Comparison of ENCODE assay signal across 8 cellular contexts in the genomic region with DNA sequence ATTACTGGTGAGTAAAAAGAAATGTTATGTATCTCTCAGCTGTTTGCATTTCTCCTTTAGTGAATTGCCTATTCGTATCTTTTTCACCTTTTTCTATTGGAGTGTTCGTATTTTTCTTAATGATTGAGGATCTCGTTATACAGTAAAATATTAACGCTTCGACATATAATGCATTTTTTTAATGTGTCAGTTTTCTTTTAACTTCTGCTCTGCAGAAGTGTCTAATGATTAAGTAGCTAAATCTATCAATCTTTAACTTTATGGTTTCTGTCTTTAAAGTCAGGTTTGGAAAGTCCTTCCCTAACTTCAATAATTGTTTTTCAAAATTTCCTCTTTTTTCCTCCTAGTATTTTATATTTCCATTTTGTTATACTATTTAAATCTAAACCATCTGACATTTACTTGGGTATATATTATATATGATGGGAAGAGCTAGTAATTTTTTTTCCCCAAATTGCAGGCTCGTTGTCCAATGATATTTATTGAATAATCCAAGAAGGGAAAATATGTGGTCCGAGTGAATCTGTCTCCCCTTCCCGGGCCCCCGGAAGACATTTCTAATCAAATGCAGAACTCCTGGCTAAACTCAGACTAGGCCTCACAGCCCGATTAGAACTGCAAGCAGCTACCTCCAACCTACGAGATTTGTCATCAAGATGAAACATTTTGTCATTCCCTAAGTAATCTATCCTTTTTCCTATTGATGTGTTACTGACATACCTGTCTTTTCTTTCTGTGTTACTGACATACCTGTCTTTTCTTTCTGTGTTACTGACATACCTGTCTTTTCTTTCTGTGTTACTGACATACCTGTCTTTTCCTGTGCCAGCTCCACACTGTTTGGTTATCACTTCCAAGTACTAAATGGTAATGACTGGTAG. TPM values are rescaled to one million over a fixed set of nuclear protein-coding genes. Genes with fewer than 3 reads are reported as not detected.
A peak's percentile ranks its signal among the peaks of the same experiment; 100 is the strongest.
DNase-seq lines count a peak whose midpoint lies in the region; ATAC-seq, FAIRE-seq and TF ChIP-seq lines count a peak whose summit lies in the region.

No MANE protein-coding gene starts in this region.

- H3K36me3 Mint-ChIP-seq in mesothelial cell of epicardium, result no peaks in the 10 kb centered on the region

- POLR2A ChIA-PET in GM12878 (lab: Charles Lee), result interaction anchor here (0.6 to 8.7 kb wide), 13 partner anchors 9 to 305 kb away, joined by 3 to 280 read pairs (median 5); partner anchors contain the start of genes MXD1 and PCBP1
- POLR2A ChIA-PET in PC-9 (lab: Charles Lee; ENCODE audit: unreplicated experiment), result no interaction called here

- H3K79me2 ChIP-seq in GM12878 (ENCODE audit: control insufficient read depth, insufficient read depth, low read length), result no peaks in the 10 kb centered on the region; the same call in 1 of the 2 replicates
- H3K79me2 ChIP-seq in PC-9 (ENCODE audit: low read depth), result no peaks in the 10 kb centered on the region

- H3K9me3 Mint-ChIP-seq in mesothelial cell of epicardium, result no peaks in the 10 kb centered on the region

- peak overlapping the region; percentile 90 for H3K9ac ChIP-seq in GM12878 (ENCODE audit: control insufficient read depth, insufficient read depth, low read length)

- H3K4me1 ChIP-seq in GM12878 (ENCODE audit: control insufficient read depth, insufficient read depth, low read length) (peaks cover 38% of the 10 kb centered on the region), PC-9 (replicated peaks; ENCODE audit: insufficient read depth) (peaks cover 15% of the 10 kb centered on the region)

- peak overlapping the region; percentile 53 for H3K4me3 ChIP-seq in GM12878
- no peak overlapping the region for H3K4me3 ChIP-seq in PC-9

- H2AFZ ChIP-seq in GM12878 (ENCODE audit: control insufficient read depth, low read depth, low read length), result peak overlapping the region; percentile 80
- no peak overlapping the region for H2AFZ ChIP-seq in PC-9

- H3K27ac Mint-ChIP-seq in mesothelial cell of epicardium, result peak overlapping the region; percentile 93

- RAD21 ChIA-PET in GM12878 (lab: Charles Lee; ENCODE audit: unreplicated experiment), result interaction anchor here (1.4 to 8.3 kb wide), 11 partner anchors 10 to 191 kb away, joined by 4 to 234 read pairs (median 25); partner anchors contain the start of gene MXD1

- TF ChIP-seq RAD21 in GM12878 (IDR thresholded peaks at IDR 0.05; ENCODE audit: insufficient read depth, low read depth, low read length), result 0 out of 2 replicates have a peak, but pooled peaks have one; percentile 3

- ATAC-seq in GM12878 (peak; percentile 17; the same call in 2 of the 3 replicates), GM18868 (IDR thresholded peaks at IDR 0.05; ENCODE audit: unreplicated experiment) (no peak)

- no peak for TF ChIP-seq EP300 in GM12878 (IDR thresholded peaks at IDR 0.05; ENCODE audit: borderline replicate concordance in 1 of 2, control insufficient read depth in 1 of 2, low read depth in 2 of 2, low read length in 2 of 2)

- H4K20me1 ChIP-seq in GM12878 (ENCODE audit: control insufficient read depth, insufficient read depth), result no peaks in the 10 kb centered on the region
- H4K20me1 ChIP-seq in PC-9 (ENCODE audit: insufficient read depth), result no peaks in the 10 kb centered on the region

- no peak for TF ChIP-seq POLR2A in GM12891 (IDR thresholded peaks at IDR 0.05; ENCODE audit: low read depth, low read length)
- no peak for TF ChIP-seq POLR2A in GM12878 (IDR thresholded peaks at IDR 0.05; ENCODE audit: low read depth, low read length)

- peaks cover 10% of the 10 kb centered on the region; the same call in 1 of the 2 replicates for H3F3A ChIP-seq in PC-9 (ENCODE audit: insufficient read depth, low read depth)

- H3K27me3 ChIP-seq in GM12878 (replicated peaks in 1 of 2; ENCODE audit: control insufficient read depth in 2 of 2, insufficient read depth in 2 of 2, low read length in 1 of 2) (no peaks in the 10 kb centered on the region), PC-9 (ENCODE audit: insufficient read depth, low read depth) (no peaks in the 10 kb centered on the region)

- WGBS in GM12878 (ENCODE audit: insufficient coverage, insufficient replicate concordance, low lambda C conversion rate, missing lambda C conversion rate), result 1% methylated on average over 11 of the region's 11 CpGs

- H3K4me2 ChIP-seq in GM12878 (ENCODE audit: control insufficient read depth, insufficient read depth) (peak overlapping the region; percentile 93), PC-9 (no peak overlapping the region)

- SMC1A ChIA-PET in GM12878 (lab: Charles Lee; ENCODE audit: uncharacterized antibody, unreplicated experiment), result interaction anchor here (0.6 to 11.3 kb wide), 17 partner anchors 10 to 196 kb away, joined by 3 to 181 read pairs (median 8); partner anchors contain the start of genes MXD1 and PCBP1

- H3K4me3 Mint-ChIP-seq in mesothelial cell of epicardium, result peak overlapping the region; percentile 52

- H3K4me1 Mint-ChIP-seq in mesothelial cell of epicardium, result peaks cover 43% of the 10 kb centered on the region

- H3K27ac ChIP-seq in GM12878 (ENCODE audit: control insufficient read depth, insufficient read depth) (peak overlapping the region; percentile 97), PC-9 (no peak overlapping the region)

- no peak for FAIRE-seq in GM12891 (lab: Jason Lieb, UNC)
- peak; percentile 13 for FAIRE-seq in GM12878 (lab: Jason Lieb, UNC)

- H3K9me2 ChIP-seq in PC-9 (ENCODE audit: insufficient read depth), result no peaks in the 10 kb centered on the region

- CTCF ChIA-PET in GM12878 (lab: Yijun Ruan, JAX), result interaction anchor here (0.9 to 3.9 kb wide), 16 partner anchors 9 to 192 kb away, joined by 3 to 22 read pairs (median 4); no protein-coding TSS in a partner anchor
- CTCF ChIA-PET in PC-9 (lab: Charles Lee), result no interaction called here

- no peaks in the 10 kb centered on the region for H3K27me3 Mint-ChIP-seq in mesothelial cell of epicardium (ENCODE audit: low read depth)

- in situ Hi-C loops in GM12878 (cut with MboI), result loop anchor here (25.0 kb wide), 1 partner anchor 1717 kb away; no protein-coding TSS in a partner anchor

- no TSS peak for BruUV-seq in GM12878 (replicated peaks; lab: Mats Ljungman, UMichigan)
- no TSS peak for BruUV-seq in PC-9 (replicated peaks; lab: Mats Ljungman, UMichigan)

- H3K9me3 ChIP-seq in GM12878 (replicated peaks; ENCODE audit: control insufficient read depth, insufficient read depth, low read length), result no peaks in the 10 kb centered on the region
- no peaks in the 10 kb centered on the region for H3K9me3 ChIP-seq in PC-9 (ENCODE audit: insufficient read depth, low read depth)

- H3K36me3 ChIP-seq in GM12878 (ENCODE audit: control insufficient read depth in 2 of 2, insufficient read depth in 2 of 2, low read length in 1 of 2) (no peaks in the 10 kb centered on the region), PC-9 (ENCODE audit: low read depth) (no peaks in the 10 kb centered on the region)

- DNase-seq in GM12891 (ENCODE audit: insufficient read length, low spot score), result no peak
- peak; percentile 80 for DNase-seq in NOMO-1 treated with dmso at 0.1 percent for 144 hours (lab: John Stamatoyannopoulos, UW; ENCODE audit: unreplicated experiment)
- no peak for DNase-seq in GM12878 (ENCODE audit: low read depth, low spot score)
- DNase-seq in mesothelial cell of epicardium (ENCODE audit: low spot score in 2 of 2, unreplicated experiment in 2 of 2), result peak; percentile 46 to 80
- DNase-seq in PC-9, result no peak
- no peak for DNase-seq in islet precursor cell
- DNase-seq in UCSD-AML1 (lab: John Stamatoyannopoulos, UW; ENCODE audit: unreplicated experiment), result no peak

- TF ChIP-seq CTCF in GM12878 (IDR thresholded peaks at IDR 0.05 in 2 of 3, conservative IDR thresholded peaks at IDR 0.05 in 1 of 3; ENCODE audit: control insufficient read depth in 2 of 3, extremely low read depth in 1 of 3, insufficient read depth in 1 of 3, low read depth in 3 of 3, low read length in 3 of 3), result no peak
- TF ChIP-seq CTCF in mesothelial cell of epicardium (IDR thresholded peaks at IDR 0.05; ENCODE audit: unreplicated experiment), result no peak
- TF ChIP-seq CTCF in PC-9 (conservative IDR thresholded peaks at IDR 0.05), result no peak

- intact Hi-C loops in GM12878 (cut with micrococcal nuclease; ENCODE audit: unreplicated experiment), result loop anchor here (1.0 to 10.0 kb wide), 3 partner anchors 20 to 960 kb away; partner anchors contain the start of gene NAGK
- intact Hi-C loops in PC-9 (cut with micrococcal nuclease; ENCODE audit: unreplicated experiment), result no loop called here

TF ChIP-seq in GM12891, 5 proteins besides CTCF, POLR2A, EP300 and RAD21:
- TF ChIP-seq POU2F2 (IDR thresholded peaks at IDR 0.05; ENCODE audit: low read depth, low read length), result peak; percentile 19; the same call in 1 of the 2 replicates
- 0 out of 2 replicates have a peak, but pooled peaks have one; percentile 16 for TF ChIP-seq TAF1 (IDR thresholded peaks at IDR 0.05; ENCODE audit: low read depth, low read length)
- no peak for TF ChIP-seq POLR2AphosphoS5 (IDR thresholded peaks at IDR 0.05; ENCODE audit: low read depth, low read length)
- no peak for TF ChIP-seq SPI1 (IDR thresholded peaks at IDR 0.05; ENCODE audit: low read depth, low read length)

TF ChIP-seq in GM12878, 131 proteins besides CTCF, POLR2A, EP300 and RAD21 (continues in another document):
- TF ChIP-seq ZZZ3 (IDR thresholded peaks at IDR 0.05; ENCODE audit: control insufficient read depth, insufficient read length, low read depth) (no peak), EZH2 (IDR thresholded peaks at IDR 0.05; ENCODE audit: borderline replicate concordance, control insufficient read depth, low read depth, low read length) (no peak)

RNA-seq across cellular contexts. Expression of gene PCBP1, which starts 17.2 kb away (rescaled TPM):
- 235 TPM for polyA plus RNA-seq in GM12891 (2012; ENCODE audit: low read depth, missing spikeins)
- 26.7 and 27.7 TPM in 2 replicates for total RNA-seq in GM12878 (2013; cell fraction: nucleolus; rRNA removed)
- total RNA-seq in GM12878 (2014; rRNA removed), result 64.0 and 84.2 TPM in 2 replicates
- total RNA-seq in GM12878 (2014; rRNA removed; fragmentation: Illumina TruSeq; extraction: Trizol), result 45.5 and 47.3 TPM in 2 replicates
- 494 and 497 TPM in 2 replicates for total RNA-seq in GM12878 (2021)
- 211 TPM for polyA plus RNA-seq in GM12878 (2011; ENCODE audit: low read depth)
- 83.5 and 121 TPM in 2 replicates for polyA plus RNA-seq in GM12878 (2011; rRNA removed)
- polyA plus RNA-seq in GM12878 (2011; cell fraction: cytosol; rRNA removed), result 149 and 196 TPM in 2 replicates
- 123 and 173 TPM in 2 replicates for polyA plus RNA-seq in GM12878 (2011; cell fraction: nucleus; rRNA removed)
- 433 and 458 TPM in 2 replicates for polyA plus RNA-seq in GM12878 (2012)
- 304 and 338 TPM in 2 replicates for polyA plus RNA-seq in GM12878 (2014; fragmentation: Illumina TruSeq; extraction: Trizol)
- polyA plus RNA-seq in GM12878 (2014; fragmentation: Nextera tagmentation; extraction: Ambion mirVana), result 10 to 100 TPM; 24.4 to 28.9 TPM
- polyA plus RNA-seq in GM12878 (2014; rRNA removed), result 221 and 272 TPM in 2 replicates
- 100 to 1,000 TPM; 138 to 259 TPM for polyA plus RNA-seq in GM12878 (2016; fragmentation: Nextera tagmentation; extraction: Ambion mirVana)
- 85.5 and 116 TPM in 2 replicates for polyA minus RNA-seq in GM12878 (2011; rRNA and poly(A)+ RNA removed)
- polyA minus RNA-seq in GM12878 (2011; cell fraction: cytosol; rRNA and poly(A)+ RNA removed), result 83.9 and 87.5 TPM in 2 replicates
- polyA minus RNA-seq in GM12878 (2011; cell fraction: nucleus; rRNA and poly(A)+ RNA removed), result 37.4 and 58.0 TPM in 2 replicates
- total RNA-seq in mesothelial cell of epicardium, result 245 to 257 TPM (median 255 TPM) in 3 replicates
- 148 and 227 TPM in 2 replicates for total RNA-seq in PC-9 (2021)

Comparison
In these comparisons a context has a peak if more than half of its experiments do, and no peak if none do; other contexts are left out.
1. DNase-seq: peak in NOMO-1 treated with dmso at 0.1 percent for 144 hours (single experiment) and mesothelial cell of epicardium (2 of 2); none in GM12891 (single experiment), GM12878 (single experiment), PC-9 (0 of 2), islet precursor cell (single experiment) and UCSD-AML1 (single experiment).